In genomic region chr16:74903095-74903494, GRCh38 we compare ENCODE assay signal across 16 cellular contexts.
A peak's percentile ranks its signal among the peaks of the same experiment; 100 is the strongest.
DNase-seq lines count a peak whose midpoint lies in the region; ATAC-seq and TF ChIP-seq lines count a peak whose summit lies in the region.
"Had no signal": no experiment of that assay in that cellular context is flagged by ENCODE, and none has a peak within 500 bp of the region (broad histone marks: within the 10 kb centered on the region; RNA-seq: fewer than 3 reads in every experiment).

No MANE protein-coding gene starts in this region.

- H3K27ac ChIP-seq in heart left ventricle (peak overlapping the region in 10 of 12 donors; percentile 48 to 84 (median 72)), right cardiac atrium (ENCODE audit: low read length) (no peak overlapping the region), transverse colon (no peak overlapping the region), SK-N-SH (ENCODE audit: low read depth in 2 of 2, low read length in 1 of 2) (no peak overlapping the region)
- no peak overlapping the region for H3K27ac ChIP-seq in CD4-positive, alpha-beta T cell (ENCODE audit: low read depth, low read length)
- H3K27ac ChIP-seq: A549, GM23248 had no signal

- H3K79me2 ChIP-seq in SK-N-SH (ENCODE audit: insufficient read depth) = no peaks in the 10 kb centered on the region

- H3K4me3 Mint-ChIP-seq in CD4-positive, alpha-beta T cell = no peak overlapping the region
- H3K4me3 Mint-ChIP-seq: CD14-positive monocyte; CD8-positive, alpha-beta memory T cell had no signal

- H3K9me3 ChIP-seq in heart left ventricle = no peaks in the 10 kb centered on the region
- H3K9me3 ChIP-seq in right cardiac atrium (ENCODE audit: control insufficient read depth, low read length) = no peaks in the 10 kb centered on the region
- no peaks in the 10 kb centered on the region for H3K9me3 ChIP-seq in transverse colon
- H3K9me3 ChIP-seq in SK-N-SH = no peaks in the 10 kb centered on the region
- no peaks in the 10 kb centered on the region for H3K9me3 ChIP-seq in CD4-positive, alpha-beta T cell (ENCODE audit: control insufficient read depth, low read length)
- H3K9me3 ChIP-seq: A549 had no signal

- H4K20me1 ChIP-seq in SK-N-SH (ENCODE audit: insufficient read depth) = no peaks in the 10 kb centered on the region

- H3K27me3 ChIP-seq in heart left ventricle = no peaks in the 10 kb centered on the region
- H3K27me3 ChIP-seq in right cardiac atrium (ENCODE audit: control insufficient read depth, insufficient read depth) = no peaks in the 10 kb centered on the region
- H3K27me3 ChIP-seq in transverse colon = no peaks in the 10 kb centered on the region
- no peaks in the 10 kb centered on the region for H3K27me3 ChIP-seq in SK-N-SH (ENCODE audit: insufficient read depth)
- H3K27me3 ChIP-seq in CD4-positive, alpha-beta T cell (ENCODE audit: control insufficient read depth, insufficient read depth, low read length) = no peaks in the 10 kb centered on the region

- intact Hi-C loops in heart left ventricle (cut with DNase I) (loop anchor here in 2 of 10 donors (10.0 kb wide), 1 partner anchor 212 kb away; the partner anchor contains the start of gene LDHD (in 2 of the 2)), right cardiac atrium (cut with DNase I) (no loop called here), transverse colon (cut with DNase I; ENCODE audit: low total_unique reads) (no loop called here)
- intact Hi-C loops in CD4-positive, alpha-beta T cell (cut with DNase I, micrococcal nuclease) = no loop called here

- H3K4me3 ChIP-seq in LNCaP clone FGC (ENCODE audit: low read depth, low read length) = no peak overlapping the region
- peak overlapping the region in 8 of 12 donors; percentile 15 to 44 (median 34) for H3K4me3 ChIP-seq in heart left ventricle
- peak overlapping the region; percentile 3 for H3K4me3 ChIP-seq in right cardiac atrium (ENCODE audit: low read length)
- no peak overlapping the region for H3K4me3 ChIP-seq in transverse colon
- no peak overlapping the region for H3K4me3 ChIP-seq in SK-N-SH (ENCODE audit: low read depth in 2 of 2, low read length in 1 of 2)
- H3K4me3 ChIP-seq: A549, GM23248 had no signal

- TF ChIP-seq CTCF in LNCaP clone FGC (IDR thresholded peaks at IDR 0.05; ENCODE audit: control insufficient read depth, extremely low read depth, insufficient read depth) (no peak), heart left ventricle (IDR thresholded peaks at IDR 0.05) (no peak), transverse colon (IDR thresholded peaks at IDR 0.05) (no peak), SK-N-SH (IDR thresholded peaks at IDR 0.05) (no peak)
- TF ChIP-seq CTCF in CD4-positive, alpha-beta T cell (IDR thresholded peaks at IDR 0.05) = no peak

- H2AFZ ChIP-seq in SK-N-SH (ENCODE audit: low read depth) = no peak overlapping the region
- H2AFZ ChIP-seq: GM23248 had no signal

- TF ChIP-seq POLR2A in heart left ventricle (IDR thresholded peaks at IDR 0.05) (no peak), transverse colon (IDR thresholded peaks at IDR 0.05) (no peak)

- no peak for TF ChIP-seq EP300 in transverse colon (IDR thresholded peaks at IDR 0.05; ENCODE audit: low read depth)
- TF ChIP-seq EP300 in SK-N-SH (IDR thresholded peaks at IDR 0.05; ENCODE audit: borderline replicate concordance in 1 of 2, low read depth in 1 of 2, low read length in 1 of 2) = no peak

- no peak overlapping the region for H3K27ac Mint-ChIP-seq in CD4-positive, alpha-beta T cell

- in situ Hi-C loops in transverse colon (cut with MboI; ENCODE audit: low pct_ligation_motif_present in 1 of 4, low pct_unique_long_range_greater_than_20kb in 1 of 4, low sequenced_read_pairs in 3 of 4) = no loop called here

- TF ChIP-seq RAD21 in SK-N-SH (IDR thresholded peaks at IDR 0.05; ENCODE audit: low read length) = no peak

- H3K9ac ChIP-seq in SK-N-SH = no peak overlapping the region
- H3K9ac ChIP-seq: GM23248 had no signal

- no peaks in the 10 kb centered on the region for H3K4me1 Mint-ChIP-seq in CD4-positive, alpha-beta T cell (ENCODE audit: low read depth)
- H3K4me1 Mint-ChIP-seq: CD14-positive monocyte; CD8-positive, alpha-beta memory T cell had no signal

- H3K36me3 ChIP-seq in heart left ventricle = peaks cover 0 to 83% (median 55%) of the 10 kb centered on the region in 9 donors
- peaks cover 0 to 35% (median 15%) of the 10 kb centered on the region in 4 donors for H3K36me3 ChIP-seq in transverse colon
- H3K36me3 ChIP-seq in SK-N-SH (replicated peaks in 1 of 2; ENCODE audit: control insufficient read depth in 1 of 2, insufficient read depth in 2 of 2, low read length in 1 of 2) = peaks cover 23 to 61% of the 10 kb centered on the region in 2 experiments

- peaks cover 86% of the 10 kb centered on the region for H3K36me3 Mint-ChIP-seq in CD4-positive, alpha-beta T cell (ENCODE audit: low read depth)

- ATAC-seq in heart left ventricle (peak; percentile 83 to 92 (median 90)), right cardiac atrium (peak; percentile 70 to 84)
- ATAC-seq in CD4-positive, alpha-beta T cell (ENCODE audit: poor library complexity) = no peak
- ATAC-seq: A549, HCT116 had no signal

- H3K4me2 ChIP-seq in SK-N-SH = no peak overlapping the region
- H3K4me2 ChIP-seq: A549 had no signal

- WGBS in heart left ventricle, 4 donors = 50 to 67% (median 57%) methylated on average over 1 of the region's 1 CpG
- 73% methylated on average over 1 of the region's 1 CpG for WGBS in right cardiac atrium
- 80 to 84% methylated on average over 1 of the region's 1 CpG for WGBS in transverse colon (ENCODE audit: low coverage in 1 of 2), 2 donors
- 96% methylated on average over 1 of the region's 1 CpG for WGBS in SK-N-SH (ENCODE audit: low lambda C conversion rate)

- CTCF ChIA-PET in SK-N-SH (lab: Yijun Ruan, JAX) = interaction anchor here (2.1 kb wide), 1 partner anchor 41 kb away, joined by 11 read pairs; no protein-coding TSS in a partner anchor
- CTCF ChIA-PET in CD4-positive, alpha-beta T cell (lab: Charles Lee) = no interaction called here

- POLR2A ChIA-PET in SK-N-SH (lab: Yijun Ruan, JAX) = no interaction called here
- POLR2A ChIA-PET in CD4-positive, alpha-beta T cell (lab: Charles Lee) = no interaction called here

- H3K4me1 ChIP-seq in heart left ventricle (peaks cover 0 to 29% (median 5%) of the 10 kb centered on the region in 12 donors), right cardiac atrium (ENCODE audit: control insufficient read depth, insufficient read depth, low read length) (no peaks in the 10 kb centered on the region), transverse colon (no peaks in the 10 kb centered on the region), SK-N-SH (ENCODE audit: control insufficient read depth in 1 of 2, insufficient read depth in 2 of 2, low read depth in 1 of 2, low read length in 1 of 2) (no peaks in the 10 kb centered on the region)
- H3K4me1 ChIP-seq: A549, Caco-2 had no signal

- no peaks in the 10 kb centered on the region for H3F3A ChIP-seq in SK-N-SH (replicated peaks; ENCODE audit: insufficient read depth)

- H3K9me3 Mint-ChIP-seq in CD4-positive, alpha-beta T cell = no peaks in the 10 kb centered on the region
- H3K9me3 Mint-ChIP-seq: CD8-positive, alpha-beta memory T cell had no signal

- DNase-seq in Ammon's horn (ENCODE audit: low spot score) (peak; percentile 8), LNCaP clone FGC (ENCODE audit: low read depth) (peak; percentile 4), heart left ventricle (no peak), right cardiac atrium (no peak), transverse colon (no peak), SK-N-SH (no peak)
- DNase-seq in CD4-positive, alpha-beta T cell = no peak
- DNase-seq: Caco-2; CD8-positive, alpha-beta memory T cell; DND-41; GDM1; GM23248; IMR-90 had no signal

- H3K27me3 Mint-ChIP-seq in CD4-positive, alpha-beta T cell = no peaks in the 10 kb centered on the region
- H3K27me3 Mint-ChIP-seq: CD8-positive, alpha-beta memory T cell had no signal

- no peaks in the 10 kb centered on the region for H3K9me2 ChIP-seq in SK-N-SH

TF ChIP-seq in SK-N-SH, 30 proteins besides CTCF, POLR2A, EP300 and RAD21 (continues in another document):
- no peak for TF ChIP-seq SMC3 (IDR thresholded peaks at IDR 0.05; ENCODE audit: low read depth, low read length)
- TF ChIP-seq SIN3A (IDR thresholded peaks at IDR 0.05; ENCODE audit: borderline replicate concordance, low read depth, low read length) = no peak
- TF ChIP-seq, protein P1, sequence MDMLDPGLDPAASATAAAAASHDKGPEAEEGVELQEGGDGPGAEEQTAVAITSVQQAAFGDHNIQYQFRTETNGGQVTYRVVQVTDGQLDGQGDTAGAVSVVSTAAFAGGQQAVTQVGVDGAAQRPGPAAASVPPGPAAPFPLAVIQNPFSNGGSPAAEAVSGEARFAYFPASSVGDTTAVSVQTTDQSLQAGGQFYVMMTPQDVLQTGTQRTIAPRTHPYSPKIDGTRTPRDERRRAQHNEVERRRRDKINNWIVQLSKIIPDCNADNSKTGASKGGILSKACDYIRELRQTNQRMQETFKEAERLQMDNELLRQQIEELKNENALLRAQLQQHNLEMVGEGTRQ (IDR thresholded peaks at IDR 0.05; ENCODE audit: borderline replicate concordance, low read depth, low read length) = no peak
- TF ChIP-seq, protein P2, sequence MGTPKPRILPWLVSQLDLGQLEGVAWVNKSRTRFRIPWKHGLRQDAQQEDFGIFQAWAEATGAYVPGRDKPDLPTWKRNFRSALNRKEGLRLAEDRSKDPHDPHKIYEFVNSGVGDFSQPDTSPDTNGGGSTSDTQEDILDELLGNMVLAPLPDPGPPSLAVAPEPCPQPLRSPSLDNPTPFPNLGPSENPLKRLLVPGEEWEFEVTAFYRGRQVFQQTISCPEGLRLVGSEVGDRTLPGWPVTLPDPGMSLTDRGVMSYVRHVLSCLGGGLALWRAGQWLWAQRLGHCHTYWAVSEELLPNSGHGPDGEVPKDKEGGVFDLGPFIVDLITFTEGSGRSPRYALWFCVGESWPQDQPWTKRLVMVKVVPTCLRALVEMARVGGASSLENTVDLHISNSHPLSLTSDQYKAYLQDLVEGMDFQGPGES (IDR thresholded peaks at IDR 0.05; ENCODE audit: low read depth, low read length) = no peak
- TF ChIP-seq, protein P3, sequence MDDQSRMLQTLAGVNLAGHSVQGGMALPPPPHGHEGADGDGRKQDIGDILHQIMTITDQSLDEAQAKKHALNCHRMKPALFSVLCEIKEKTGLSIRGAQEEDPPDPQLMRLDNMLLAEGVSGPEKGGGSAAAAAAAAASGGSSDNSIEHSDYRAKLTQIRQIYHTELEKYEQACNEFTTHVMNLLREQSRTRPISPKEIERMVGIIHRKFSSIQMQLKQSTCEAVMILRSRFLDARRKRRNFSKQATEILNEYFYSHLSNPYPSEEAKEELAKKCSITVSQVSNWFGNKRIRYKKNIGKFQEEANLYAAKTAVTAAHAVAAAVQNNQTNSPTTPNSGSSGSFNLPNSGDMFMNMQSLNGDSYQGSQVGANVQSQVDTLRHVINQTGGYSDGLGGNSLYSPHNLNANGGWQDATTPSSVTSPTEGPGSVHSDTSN (IDR thresholded peaks at IDR 0.05) = no peak
- TF ChIP-seq EZH2phosphoT487 (IDR thresholded peaks at IDR 0.05; ENCODE audit: borderline replicate concordance, low read depth) = no peak

Comparison
In these comparisons a context has a peak if more than half of its experiments do, and no peak if none do; other contexts are left out.
1. H3K27ac ChIP-seq: peak in heart left ventricle (10 of 12); none in right cardiac atrium (single experiment), transverse colon (0 of 4), SK-N-SH (0 of 2) and CD4-positive, alpha-beta T cell (single experiment).
2. DNase-seq: peak in Ammon's horn (single experiment) and LNCaP clone FGC (single experiment); none in heart left ventricle (0 of 5), right cardiac atrium (0 of 3), transverse colon (single experiment), SK-N-SH (single experiment) and CD4-positive, alpha-beta T cell (0 of 10).
3. H3K4me3 ChIP-seq: peak in heart left ventricle (8 of 12) and right cardiac atrium (single experiment); none in LNCaP clone FGC (single experiment), transverse colon (0 of 4) and SK-N-SH (0 of 2).